Comparison of ENCODE assay signal across 23 cellular contexts in the genomic region with DNA sequence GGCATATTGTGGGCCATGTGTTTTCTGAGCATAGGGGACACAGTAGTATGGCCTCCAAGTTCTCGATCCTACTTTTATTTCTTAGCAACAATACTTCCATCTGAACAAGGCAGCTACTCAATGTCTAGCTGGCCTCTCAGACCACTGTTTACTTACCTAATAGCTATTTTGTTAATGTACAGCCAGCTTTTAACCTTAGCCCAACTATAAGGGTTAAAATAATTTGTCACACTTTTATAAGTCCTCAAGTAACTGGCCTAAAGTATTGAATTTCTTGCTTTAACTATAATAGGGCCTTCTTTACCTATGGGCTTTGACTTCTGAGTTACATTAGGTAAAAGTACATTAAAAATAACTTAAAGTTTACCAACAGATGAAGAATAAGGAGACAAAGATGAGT.
DNase-seq lines count a peak whose midpoint lies in the region; FAIRE-seq and TF ChIP-seq lines count a peak whose summit lies in the region.
"Had no signal": no experiment of that assay in that cellular context is flagged by ENCODE, and none has a peak within 500 bp of the region (broad histone marks: within the 10 kb centered on the region; RNA-seq: fewer than 3 reads in every experiment).

No MANE protein-coding gene starts in this region.

- TF ChIP-seq CTCF in MCF 10A (IDR thresholded peaks at IDR 0.05; ENCODE audit: unreplicated experiment) (no peak), breast epithelium (IDR thresholded peaks at IDR 0.05) (no peak), D721Med (IDR thresholded peaks at IDR 0.05; ENCODE audit: insufficient read depth, missing control alignments) (no peak)

- CTCF ChIA-PET in MCF 10A (lab: Yijun Ruan, JAX), result no interaction called here

- H3K27me3 ChIP-seq in breast epithelium, result no peaks in the 10 kb centered on the region

- no peaks in the 10 kb centered on the region for H3K9me3 ChIP-seq in breast epithelium

- no peaks in the 10 kb centered on the region for H3K27me3 Mint-ChIP-seq in MCF 10A (ENCODE audit: insufficient read depth, unreplicated experiment)

- FAIRE-seq in D721Med (lab: Jason Lieb, UNC), result peak; percentile 63
- FAIRE-seq: A204.1, GM12878, GM19239, H1 had no signal

- no peaks in the 10 kb centered on the region for H3K9me3 Mint-ChIP-seq in MCF 10A (ENCODE audit: unreplicated experiment)
- H3K9me3 Mint-ChIP-seq: CD4-positive, alpha-beta memory T cell had no signal

- no peaks in the 10 kb centered on the region for H3K36me3 ChIP-seq in breast epithelium

- H3K4me1 Mint-ChIP-seq in MCF 10A (ENCODE audit: insufficient read depth, unreplicated experiment), result peaks cover 34% of the 10 kb centered on the region
- H3K4me1 Mint-ChIP-seq: CD4-positive, alpha-beta memory T cell had no signal

- intact Hi-C loops in MCF 10A (cut with micrococcal nuclease), result no loop called here
- intact Hi-C loops in breast epithelium (cut with DNase I; ENCODE audit: low total_unique reads), result no loop called here

- H3K4me3 Mint-ChIP-seq in MCF 10A (ENCODE audit: unreplicated experiment), result no peak overlapping the region
- H3K4me3 Mint-ChIP-seq: CD4-positive, alpha-beta memory T cell had no signal

- no peak overlapping the region for H3K4me3 ChIP-seq in breast epithelium
- H3K4me3 ChIP-seq: GM12878, GM23248 had no signal

- BruUV-seq in MCF 10A (replicated peaks; lab: Mats Ljungman, UMichigan), result no TSS peak

- TF ChIP-seq POLR2A in breast epithelium (IDR thresholded peaks at IDR 0.05), result no peak

- DNase-seq in MCF 10A (ENCODE audit: unreplicated experiment) (no peak), breast epithelium (ENCODE audit: low spot score in 2 of 2) (no peak), D721Med (ENCODE audit: insufficient read length, low spot score) (no peak), renal cortical epithelial cell (ENCODE audit: low read depth) (peak; percentile 62), Ammon's horn (ENCODE audit: low spot score) (no peak)
- DNase-seq in activated CD4-positive, alpha-beta T cell treated with anti-CD3 and anti-CD28 coated beads, Interleukin-2, amount 50 U/mL, for 4 hours, result no peak
- DNase-seq: ACHN; AML-193; C1 segment of cervical spinal cord; CD4-positive, alpha-beta memory T cell; COR-L47; DMS 273 treated with DMSO at 0.1 percent for 48 hours; DMS79; EL; GDM1; GM23248; H7; HCEC 1CT had no signal

- H3K27ac ChIP-seq in breast epithelium, result no peak overlapping the region
- H3K27ac ChIP-seq: 22Rv1, GM23248 had no signal

- no peaks in the 10 kb centered on the region for H3K4me1 ChIP-seq in breast epithelium

- H3K36me3 Mint-ChIP-seq in MCF 10A (ENCODE audit: insufficient read depth, unreplicated experiment), result no peaks in the 10 kb centered on the region
- H3K36me3 Mint-ChIP-seq: CD4-positive, alpha-beta memory T cell had no signal

- POLR2A ChIA-PET in MCF 10A (lab: Yijun Ruan, JAX), result no interaction called here

- H3K27ac Mint-ChIP-seq in MCF 10A (ENCODE audit: low read depth, unreplicated experiment), result peak overlapping the region; percentile 31
